In the genomic region with DNA sequence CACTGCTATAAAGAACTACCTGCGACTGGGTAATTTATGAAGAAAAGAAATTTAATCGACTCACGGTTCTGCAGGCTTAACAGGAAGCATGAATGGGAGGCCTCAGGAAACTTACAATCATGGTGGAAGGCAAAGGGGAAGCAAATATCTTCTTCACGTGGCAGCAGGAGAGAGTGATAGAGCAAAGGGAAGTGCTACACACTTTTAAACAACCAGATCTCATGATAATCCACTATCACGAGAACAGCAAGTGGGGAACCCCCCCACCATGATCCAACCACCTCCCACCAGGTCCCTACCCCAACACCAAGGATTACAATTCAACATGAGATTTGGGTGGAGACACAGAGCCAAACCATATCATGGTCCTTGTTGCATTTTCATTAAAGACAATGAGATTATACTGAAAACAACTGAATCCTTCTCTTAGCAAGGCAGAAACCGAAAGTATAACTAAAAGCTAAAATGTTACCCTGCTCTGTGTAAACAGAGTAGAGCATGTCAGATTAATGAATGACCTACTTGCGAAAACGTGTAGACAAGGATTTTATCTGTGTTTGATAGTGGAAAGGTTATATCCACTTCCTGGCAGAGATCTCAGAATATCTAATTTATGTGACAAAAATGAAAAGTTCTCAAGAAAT, we compare ENCODE assay signal across 1 cellular context.
TF ChIP-seq lines count a peak whose summit lies in the region.

No MANE protein-coding gene starts in this region.

TF ChIP-seq in HepG2, 621 proteins besides CTCF, POLR2A, EP300 and RAD21 (continued from another document):
- TF ChIP-seq SKIL (CRISPR knock-in tag; IDR thresholded peaks at IDR 0.05; ENCODE audit: borderline replicate concordance): no peak
- TF ChIP-seq FOXA3 (CRISPR knock-in tag; IDR thresholded peaks at IDR 0.05): peak; percentile 20; the same call in 1 of the 2 replicates
- no peak for TF ChIP-seq ZNF713 (CRISPR knock-in tag; IDR thresholded peaks at IDR 0.05)
- no peak for TF ChIP-seq TAF1 (CRISPR knock-in tag; IDR thresholded peaks at IDR 0.05)
- TF ChIP-seq THRA (CRISPR knock-in tag; IDR thresholded peaks at IDR 0.05; ENCODE audit: borderline replicate concordance): no peak
- no peak for TF ChIP-seq ZKSCAN1 (IDR thresholded peaks at IDR 0.05; ENCODE audit: low read length)
- no peak for TF ChIP-seq GZF1 (CRISPR knock-in tag; IDR thresholded peaks at IDR 0.05)
- TF ChIP-seq BRCA1 (CRISPR knock-in tag; IDR thresholded peaks at IDR 0.05): no peak
- no peak for TF ChIP-seq GPN1 (CRISPR knock-in tag; IDR thresholded peaks at IDR 0.05; ENCODE audit: borderline replicate concordance)
- TF ChIP-seq, protein P1, sequence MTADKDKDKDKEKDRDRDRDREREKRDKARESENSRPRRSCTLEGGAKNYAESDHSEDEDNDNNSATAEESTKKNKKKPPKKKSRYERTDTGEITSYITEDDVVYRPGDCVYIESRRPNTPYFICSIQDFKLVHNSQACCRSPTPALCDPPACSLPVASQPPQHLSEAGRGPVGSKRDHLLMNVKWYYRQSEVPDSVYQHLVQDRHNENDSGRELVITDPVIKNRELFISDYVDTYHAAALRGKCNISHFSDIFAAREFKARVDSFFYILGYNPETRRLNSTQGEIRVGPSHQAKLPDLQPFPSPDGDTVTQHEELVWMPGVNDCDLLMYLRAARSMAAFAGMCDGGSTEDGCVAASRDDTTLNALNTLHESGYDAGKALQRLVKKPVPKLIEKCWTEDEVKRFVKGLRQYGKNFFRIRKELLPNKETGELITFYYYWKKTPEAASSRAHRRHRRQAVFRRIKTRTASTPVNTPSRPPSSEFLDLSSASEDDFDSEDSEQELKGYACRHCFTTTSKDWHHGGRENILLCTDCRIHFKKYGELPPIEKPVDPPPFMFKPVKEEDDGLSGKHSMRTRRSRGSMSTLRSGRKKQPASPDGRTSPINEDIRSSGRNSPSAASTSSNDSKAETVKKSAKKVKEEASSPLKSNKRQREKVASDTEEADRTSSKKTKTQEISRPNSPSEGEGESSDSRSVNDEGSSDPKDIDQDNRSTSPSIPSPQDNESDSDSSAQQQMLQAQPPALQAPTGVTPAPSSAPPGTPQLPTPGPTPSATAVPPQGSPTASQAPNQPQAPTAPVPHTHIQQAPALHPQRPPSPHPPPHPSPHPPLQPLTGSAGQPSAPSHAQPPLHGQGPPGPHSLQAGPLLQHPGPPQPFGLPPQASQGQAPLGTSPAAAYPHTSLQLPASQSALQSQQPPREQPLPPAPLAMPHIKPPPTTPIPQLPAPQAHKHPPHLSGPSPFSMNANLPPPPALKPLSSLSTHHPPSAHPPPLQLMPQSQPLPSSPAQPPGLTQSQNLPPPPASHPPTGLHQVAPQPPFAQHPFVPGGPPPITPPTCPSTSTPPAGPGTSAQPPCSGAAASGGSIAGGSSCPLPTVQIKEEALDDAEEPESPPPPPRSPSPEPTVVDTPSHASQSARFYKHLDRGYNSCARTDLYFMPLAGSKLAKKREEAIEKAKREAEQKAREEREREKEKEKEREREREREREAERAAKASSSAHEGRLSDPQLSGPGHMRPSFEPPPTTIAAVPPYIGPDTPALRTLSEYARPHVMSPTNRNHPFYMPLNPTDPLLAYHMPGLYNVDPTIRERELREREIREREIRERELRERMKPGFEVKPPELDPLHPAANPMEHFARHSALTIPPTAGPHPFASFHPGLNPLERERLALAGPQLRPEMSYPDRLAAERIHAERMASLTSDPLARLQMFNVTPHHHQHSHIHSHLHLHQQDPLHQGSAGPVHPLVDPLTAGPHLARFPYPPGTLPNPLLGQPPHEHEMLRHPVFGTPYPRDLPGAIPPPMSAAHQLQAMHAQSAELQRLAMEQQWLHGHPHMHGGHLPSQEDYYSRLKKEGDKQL (CRISPR knock-in tag; IDR thresholded peaks at IDR 0.05; ENCODE audit: low read depth): no peak
